ENCODE assay signal across 16 cellular contexts in the genomic region with DNA sequence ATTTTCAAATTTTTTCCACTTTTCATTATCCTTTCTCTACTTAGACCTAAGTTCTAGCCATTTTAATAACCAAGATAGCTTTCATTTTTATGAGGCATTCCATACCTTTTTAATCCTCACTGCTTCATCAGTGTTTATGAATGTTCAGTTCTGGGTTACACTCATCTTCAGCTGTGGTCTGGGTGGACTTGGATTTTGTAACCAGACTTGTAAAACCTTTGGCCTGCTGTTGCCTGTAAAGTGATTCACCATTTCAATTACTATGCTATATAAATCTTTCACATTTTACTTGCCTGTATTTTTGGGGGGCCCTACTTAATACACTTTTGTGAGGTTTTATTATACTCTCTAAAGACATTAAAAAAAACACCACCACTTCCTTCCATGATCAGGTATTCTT. TPM values are rescaled to one million over a fixed set of nuclear protein-coding genes. Genes with fewer than 3 reads are reported as not detected.
A peak's percentile ranks its signal among the peaks of the same experiment; 100 is the strongest.
DNase-seq lines count a peak whose midpoint lies in the region; ATAC-seq and TF ChIP-seq lines count a peak whose summit lies in the region.
"Had no signal": no experiment of that assay in that cellular context is flagged by ENCODE, and none has a peak within 500 bp of the region (broad histone marks: within the 10 kb centered on the region; RNA-seq: fewer than 3 reads in every experiment).

No MANE protein-coding gene starts in this region.

- peaks cover 39% of the 10 kb centered on the region for H3K4me1 Mint-ChIP-seq in MCF 10A (ENCODE audit: insufficient read depth, unreplicated experiment)

- H3K27me3 Mint-ChIP-seq in MCF 10A (ENCODE audit: insufficient read depth, unreplicated experiment), result no peaks in the 10 kb centered on the region

- H3K4me1 ChIP-seq in breast epithelium (no peaks in the 10 kb centered on the region), vagina (peaks cover 52% of the 10 kb centered on the region), upper lobe of right lung (no peaks in the 10 kb centered on the region)

- no peak for TF ChIP-seq POLR2A in breast epithelium (IDR thresholded peaks at IDR 0.05)
- TF ChIP-seq POLR2A in vagina (IDR thresholded peaks at IDR 0.05), result no peak

- H3K36me3 ChIP-seq in breast epithelium (no peaks in the 10 kb centered on the region), vagina (no peaks in the 10 kb centered on the region), upper lobe of right lung (no peaks in the 10 kb centered on the region)

- peaks cover 21% of the 10 kb centered on the region for H3K36me3 Mint-ChIP-seq in MCF 10A (ENCODE audit: insufficient read depth, unreplicated experiment)

- H3K4me3 ChIP-seq in breast epithelium (no peak overlapping the region), astrocyte of the cerebellum (ENCODE audit: low read depth, low read length) (no peak overlapping the region), vagina (no peak overlapping the region), upper lobe of right lung (no peak overlapping the region)
- H3K4me3 ChIP-seq: coronary artery, lung, tibial nerve had no signal

- POLR2A ChIA-PET in MCF 10A (lab: Yijun Ruan, JAX), result interaction anchor here (0.6 to 2.1 kb wide), 9 partner anchors 12 to 1017 kb away, joined by 3 to 16 read pairs (median 3); a partner anchor contains a TSS

- in situ Hi-C loops in astrocyte of the cerebellum (cut with HindIII; ENCODE audit: low sequenced_read_pairs), result no loop called here

- H3K27me3 ChIP-seq in breast epithelium, result no peaks in the 10 kb centered on the region
- H3K27me3 ChIP-seq in vagina, result no peaks in the 10 kb centered on the region
- H3K27me3 ChIP-seq in upper lobe of right lung, result no peaks in the 10 kb centered on the region
- H3K27me3 ChIP-seq: tibial nerve had no signal

- no peaks in the 10 kb centered on the region for H3K9me3 Mint-ChIP-seq in MCF 10A (ENCODE audit: unreplicated experiment)
- H3K9me3 Mint-ChIP-seq: T-helper 1 cell treated with Interleukin-12 subunit alpha and Interleukin-12 subunit beta and Interleukin-4 antibody, amounts not matched to agents 30 μg/mL and 1 μg/mL, for 36 hours had no signal

- CTCF ChIA-PET in MCF 10A (lab: Yijun Ruan, JAX), result interaction anchor here (0.7 to 1.1 kb wide), 4 partner anchors 24 to 51 kb away, joined by 3 to 5 read pairs (median 3); no protein-coding TSS in a partner anchor

- no peak for ATAC-seq in upper lobe of right lung
- ATAC-seq in GM18520 (IDR thresholded peaks at IDR 0.05; ENCODE audit: unreplicated experiment), result no peak
- no peak for ATAC-seq in GM21528 (IDR thresholded peaks at IDR 0.05; ENCODE audit: low FRiP score, unreplicated experiment)

- intact Hi-C loops in MCF 10A (cut with micrococcal nuclease), result loop anchor here (5.0 kb wide), 2 partner anchors 44 to 51 kb away; no protein-coding TSS in a partner anchor
- intact Hi-C loops in breast epithelium (cut with DNase I; ENCODE audit: low total_unique reads), result loop anchor here (10.0 kb wide), 1 partner anchor 491 kb away; no protein-coding TSS in a partner anchor
- intact Hi-C loops in vagina (cut with DNase I), result no loop called here
- intact Hi-C loops in upper lobe of right lung (cut with DNase I), result no loop called here

- H3K27ac Mint-ChIP-seq in MCF 10A (ENCODE audit: low read depth, unreplicated experiment), result peak overlapping the region; percentile 81
- H3K27ac Mint-ChIP-seq: T-helper 1 cell treated with Interleukin-12 subunit alpha and Interleukin-12 subunit beta and Interleukin-4 antibody, amounts not matched to agents 30 μg/mL and 1 μg/mL, for 36 hours had no signal

- peak overlapping the region; percentile 52 for H3K4me3 Mint-ChIP-seq in MCF 10A (ENCODE audit: unreplicated experiment)
- H3K4me3 Mint-ChIP-seq: T-helper 1 cell treated with Interleukin-12 subunit alpha and Interleukin-12 subunit beta and Interleukin-4 antibody, amounts not matched to agents 30 μg/mL and 1 μg/mL, for 36 hours had no signal

- TF ChIP-seq CTCF in MCF 10A (IDR thresholded peaks at IDR 0.05; ENCODE audit: unreplicated experiment) (no peak), breast epithelium (IDR thresholded peaks at IDR 0.05) (no peak), astrocyte of the cerebellum (IDR thresholded peaks at IDR 0.05; ENCODE audit: low read depth, low read length, missing control alignments) (no peak), vagina (IDR thresholded peaks at IDR 0.05) (no peak), upper lobe of right lung (IDR thresholded peaks at IDR 0.05) (no peak)

- no peaks in the 10 kb centered on the region for H3K9me3 ChIP-seq in breast epithelium
- H3K9me3 ChIP-seq in vagina, result no peaks in the 10 kb centered on the region
- H3K9me3 ChIP-seq in upper lobe of right lung, result no peaks in the 10 kb centered on the region
- H3K9me3 ChIP-seq: tibial nerve had no signal

- DNase-seq in MCF 10A (ENCODE audit: unreplicated experiment), result peak; percentile 71
- DNase-seq in breast epithelium (ENCODE audit: low spot score in 2 of 2), result no peak
- DNase-seq in astrocyte of the cerebellum (ENCODE audit: low read depth), result peak; percentile 53
- peak; percentile 42 for DNase-seq in kidney tubule cell (ENCODE audit: low spot score)
- DNase-seq in vagina (ENCODE audit: extremely low spot score in 2 of 2), result no peak
- no peak for DNase-seq in upper lobe of right lung
- DNase-seq: ACHN, activated gamma-delta T cell treated with Interleukin-2 at 50 U/mL for 16 hours, NCI-H2029 treated with DMSO at 0.1 percent for 48 hours, retina had no signal

- H3K27ac ChIP-seq in breast epithelium (no peak overlapping the region), vagina (peak overlapping the region; percentile 21), upper lobe of right lung (no peak overlapping the region)
- H3K27ac ChIP-seq: coronary artery, tibial nerve had no signal

- BruUV-seq in MCF 10A (replicated peaks; lab: Mats Ljungman, UMichigan), result no TSS peak

RNA-seq across cellular contexts. Expression of a gene that starts 46.2 kb away (rescaled TPM):
- total RNA-seq in MCF 10A (2022) (78.5 and 90.8 TPM in 2 replicates), breast epithelium (10 to 100 TPM; 52.8 to 78.4 (median 53.0) TPM), vagina (39.0 TPM), upper lobe of right lung (65.0 TPM)

Comparison
In these comparisons a context has a peak if more than half of its experiments do, and no peak if none do; other contexts are left out.
1. DNase-seq: peak in MCF 10A (single experiment), astrocyte of the cerebellum (single experiment) and kidney tubule cell (single experiment); none in breast epithelium (0 of 2), vagina (0 of 2) and upper lobe of right lung (single experiment).
2. intact Hi-C loops: an anchor here in MCF 10A (5.0 kb wide) and breast epithelium (10.0 kb wide); none called in vagina and upper lobe of right lung.